ENCODE assay signal across 8 cellular contexts in the genomic region with DNA sequence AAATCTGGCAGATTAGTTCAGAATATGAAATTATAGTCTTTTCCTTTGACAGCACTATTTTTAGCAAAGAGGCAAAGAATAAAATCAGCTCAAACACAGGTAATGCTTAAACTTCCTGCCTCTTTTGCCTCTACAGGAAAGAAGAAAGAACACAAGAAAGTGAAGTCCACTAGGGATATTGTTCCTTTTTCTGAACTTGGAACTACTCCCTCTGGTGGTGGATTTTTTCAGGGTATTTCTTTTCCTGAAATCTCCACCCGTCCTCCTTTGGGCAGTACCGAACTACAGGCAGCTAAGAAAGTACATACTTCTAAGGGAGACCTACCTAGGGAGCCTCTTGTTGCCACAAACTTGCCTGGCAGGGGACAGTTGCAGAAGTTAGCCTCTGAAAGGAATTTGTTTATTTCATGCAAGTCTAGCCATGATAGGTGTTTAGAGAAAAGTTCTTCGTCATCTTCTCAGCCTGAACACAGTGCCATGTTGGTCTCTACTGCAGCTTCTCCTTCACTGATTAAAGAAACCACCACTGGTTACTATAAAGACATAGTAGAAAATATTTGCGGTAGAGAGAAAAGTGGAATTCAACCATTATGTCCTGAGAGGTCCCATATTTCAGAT. TPM values are rescaled to one million over a fixed set of nuclear protein-coding genes. Genes with fewer than 3 reads are reported as not detected.
DNase-seq lines count a peak whose midpoint lies in the region; ATAC-seq, FAIRE-seq and TF ChIP-seq lines count a peak whose summit lies in the region.

No MANE protein-coding gene starts in this region.

- DNase-seq in CD4-positive, alpha-beta memory T cell, result peak in 4 of 5 donors; percentile 41 to 50 (median 48)
- DNase-seq in GM18507 (ENCODE audit: extremely low spot score, insufficient read length, low read depth) (no peak), NCI-H82 (lab: John Stamatoyannopoulos, UW) (peak; percentile 80), T47D (ENCODE audit: low read depth in 1 of 2, low spot score in 1 of 2) (peak; percentile 21 to 86), mesothelial cell of epicardium (ENCODE audit: low spot score in 2 of 2, unreplicated experiment in 2 of 2) (no peak), NCI-H128 (lab: John Stamatoyannopoulos, UW; ENCODE audit: unreplicated experiment) (no peak), ecto neural progenitor cell (ENCODE audit: low spot score) (no peak)

- CTCF ChIA-PET in CD4-positive, alpha-beta memory T cell (lab: Charles Lee; ENCODE audit: partially characterized antibody), result interaction anchor here (0.6 to 4.4 kb wide), 15 partner anchors 11 to 121 kb away, joined by 3 to 59 read pairs (median 4); a partner anchor contains a TSS

- in situ Hi-C loops in T47D (cut with HindIII; ENCODE audit: low pct_unique_long_range_greater_than_20kb, low sequenced_read_pairs), result no loop called here

- peak overlapping the region in 6 of 7 donors; percentile 32 to 48 (median 42) for H3K27ac Mint-ChIP-seq in CD4-positive, alpha-beta memory T cell
- no peak overlapping the region for H3K27ac Mint-ChIP-seq in mesothelial cell of epicardium

- no peaks in the 10 kb centered on the region for H3K27me3 Mint-ChIP-seq in CD4-positive, alpha-beta memory T cell
- H3K27me3 Mint-ChIP-seq in mesothelial cell of epicardium (ENCODE audit: low read depth), result no peaks in the 10 kb centered on the region

- intact Hi-C loops in CD4-positive, alpha-beta memory T cell (cut with micrococcal nuclease), result loop anchor here (1.0 to 2.0 kb wide), 3 partner anchors 16 to 108 kb away; no protein-coding TSS in a partner anchor

- H3K9me3 Mint-ChIP-seq in CD4-positive, alpha-beta memory T cell, result no peaks in the 10 kb centered on the region
- H3K9me3 Mint-ChIP-seq in mesothelial cell of epicardium, result no peaks in the 10 kb centered on the region

- POLR2A ChIA-PET in CD4-positive, alpha-beta memory T cell (lab: Charles Lee; ENCODE audit: partially characterized antibody), result interaction anchor here (0.8 to 1.6 kb wide), 6 partner anchors 12 to 42 kb away, joined by 3 to 8 read pairs (median 4); a partner anchor contains a TSS

- H3K27me3 ChIP-seq in CD4-positive, alpha-beta memory T cell (ENCODE audit: insufficient read depth, low read length), result no peaks in the 10 kb centered on the region

- peaks cover 5 to 28% (median 12%) of the 10 kb centered on the region in 4 donors for H3K4me1 Mint-ChIP-seq in CD4-positive, alpha-beta memory T cell
- peaks cover under 1% of the 10 kb centered on the region for H3K4me1 Mint-ChIP-seq in mesothelial cell of epicardium

- peak; percentile 91 for TF ChIP-seq CTCF in mesothelial cell of epicardium (IDR thresholded peaks at IDR 0.05; ENCODE audit: unreplicated experiment)

- peaks cover 15 to 78% of the 10 kb centered on the region in 2 donors for H3K36me3 Mint-ChIP-seq in CD4-positive, alpha-beta memory T cell
- peaks cover 23% of the 10 kb centered on the region for H3K36me3 Mint-ChIP-seq in mesothelial cell of epicardium

- no peak overlapping the region for H3K4me3 Mint-ChIP-seq in CD4-positive, alpha-beta memory T cell
- H3K4me3 Mint-ChIP-seq in mesothelial cell of epicardium, result no peak overlapping the region

- H3K27ac ChIP-seq in CD4-positive, alpha-beta memory T cell (ENCODE audit: low read depth, low read length), result no peak overlapping the region

- no peak overlapping the region for H3K4me3 ChIP-seq in CD4-positive, alpha-beta memory T cell (ENCODE audit: low read length in 2 of 2)

- peaks cover 44% of the 10 kb centered on the region for H3K36me3 ChIP-seq in CD4-positive, alpha-beta memory T cell (ENCODE audit: insufficient read depth, low read length)

- peaks cover under 1% of the 10 kb centered on the region for H3K4me1 ChIP-seq in CD4-positive, alpha-beta memory T cell (ENCODE audit: insufficient read depth, low read length)

- H3K9me3 ChIP-seq in CD4-positive, alpha-beta memory T cell (ENCODE audit: control insufficient read depth in 1 of 2, low read length in 2 of 2), result no peaks in the 10 kb centered on the region

- peak; percentile 54 for FAIRE-seq in GM18507 (lab: Jason Lieb, UNC)

- no peak for ATAC-seq in HG02884 (IDR thresholded peaks at IDR 0.05; ENCODE audit: unreplicated experiment)

RNA-seq across cellular contexts. Expression of a gene that starts 17.4 kb away (rescaled TPM):
- 100 to 1,000 TPM; 144 to 160 TPM for total RNA-seq in CD4-positive, alpha-beta memory T cell
- 10 to 100 TPM; 21.7 to 52.1 TPM for polyA plus RNA-seq in CD4-positive, alpha-beta memory T cell
- 122 to 144 TPM (median 135 TPM) in 3 replicates for total RNA-seq in mesothelial cell of epicardium

Comparison
In these comparisons a context has a peak if more than half of its experiments do, and no peak if none do; other contexts are left out.
1. DNase-seq: peak in CD4-positive, alpha-beta memory T cell (4 of 5), NCI-H82 (single experiment) and T47D (2 of 2); none in GM18507 (single experiment), mesothelial cell of epicardium (0 of 2), NCI-H128 (single experiment) and ecto neural progenitor cell (single experiment).